Comparison of ENCODE assay signal across 1 cellular context in the genomic region with DNA sequence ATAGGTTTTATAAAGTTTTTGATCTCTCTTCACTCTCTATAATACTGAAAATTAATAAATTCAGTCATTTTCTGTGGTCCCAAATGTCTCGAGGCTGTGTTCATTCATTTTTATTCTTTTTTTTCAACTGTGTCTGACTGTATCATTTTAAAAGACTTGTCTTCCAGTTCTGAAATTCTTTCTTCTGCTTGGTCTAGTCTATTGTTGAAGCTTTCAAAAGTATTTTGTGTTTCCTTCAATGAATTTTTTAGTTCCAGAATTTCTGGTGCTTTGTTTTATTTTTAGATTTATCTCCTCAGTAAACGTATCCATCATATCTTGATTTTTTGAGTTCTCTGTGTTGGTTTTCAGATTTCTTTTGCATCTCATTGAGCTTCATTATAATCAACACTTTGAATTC.
TF ChIP-seq lines count a peak whose summit lies in the region.

No MANE protein-coding gene starts in this region.

TF ChIP-seq in SK-N-SH, 30 proteins besides CTCF, POLR2A, EP300 and RAD21 (continued from another document):
- TF ChIP-seq SIN3A (IDR thresholded peaks at IDR 0.05; ENCODE audit: borderline replicate concordance, low read depth, low read length) (no peak), FOXM1 (IDR thresholded peaks at IDR 0.05; ENCODE audit: low read depth) (no peak)
- TF ChIP-seq, protein P1, sequence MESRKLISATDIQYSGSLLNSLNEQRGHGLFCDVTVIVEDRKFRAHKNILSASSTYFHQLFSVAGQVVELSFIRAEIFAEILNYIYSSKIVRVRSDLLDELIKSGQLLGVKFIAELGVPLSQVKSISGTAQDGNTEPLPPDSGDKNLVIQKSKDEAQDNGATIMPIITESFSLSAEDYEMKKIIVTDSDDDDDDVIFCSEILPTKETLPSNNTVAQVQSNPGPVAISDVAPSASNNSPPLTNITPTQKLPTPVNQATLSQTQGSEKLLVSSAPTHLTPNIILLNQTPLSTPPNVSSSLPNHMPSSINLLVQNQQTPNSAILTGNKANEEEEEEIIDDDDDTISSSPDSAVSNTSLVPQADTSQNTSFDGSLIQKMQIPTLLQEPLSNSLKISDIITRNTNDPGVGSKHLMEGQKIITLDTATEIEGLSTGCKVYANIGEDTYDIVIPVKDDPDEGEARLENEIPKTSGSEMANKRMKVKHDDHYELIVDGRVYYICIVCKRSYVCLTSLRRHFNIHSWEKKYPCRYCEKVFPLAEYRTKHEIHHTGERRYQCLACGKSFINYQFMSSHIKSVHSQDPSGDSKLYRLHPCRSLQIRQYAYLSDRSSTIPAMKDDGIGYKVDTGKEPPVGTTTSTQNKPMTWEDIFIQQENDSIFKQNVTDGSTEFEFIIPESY (IDR thresholded peaks at IDR 0.05; ENCODE audit: borderline replicate concordance, low read depth): no peak
